1 cellular context compared by ENCODE assay signal in the genomic region with DNA sequence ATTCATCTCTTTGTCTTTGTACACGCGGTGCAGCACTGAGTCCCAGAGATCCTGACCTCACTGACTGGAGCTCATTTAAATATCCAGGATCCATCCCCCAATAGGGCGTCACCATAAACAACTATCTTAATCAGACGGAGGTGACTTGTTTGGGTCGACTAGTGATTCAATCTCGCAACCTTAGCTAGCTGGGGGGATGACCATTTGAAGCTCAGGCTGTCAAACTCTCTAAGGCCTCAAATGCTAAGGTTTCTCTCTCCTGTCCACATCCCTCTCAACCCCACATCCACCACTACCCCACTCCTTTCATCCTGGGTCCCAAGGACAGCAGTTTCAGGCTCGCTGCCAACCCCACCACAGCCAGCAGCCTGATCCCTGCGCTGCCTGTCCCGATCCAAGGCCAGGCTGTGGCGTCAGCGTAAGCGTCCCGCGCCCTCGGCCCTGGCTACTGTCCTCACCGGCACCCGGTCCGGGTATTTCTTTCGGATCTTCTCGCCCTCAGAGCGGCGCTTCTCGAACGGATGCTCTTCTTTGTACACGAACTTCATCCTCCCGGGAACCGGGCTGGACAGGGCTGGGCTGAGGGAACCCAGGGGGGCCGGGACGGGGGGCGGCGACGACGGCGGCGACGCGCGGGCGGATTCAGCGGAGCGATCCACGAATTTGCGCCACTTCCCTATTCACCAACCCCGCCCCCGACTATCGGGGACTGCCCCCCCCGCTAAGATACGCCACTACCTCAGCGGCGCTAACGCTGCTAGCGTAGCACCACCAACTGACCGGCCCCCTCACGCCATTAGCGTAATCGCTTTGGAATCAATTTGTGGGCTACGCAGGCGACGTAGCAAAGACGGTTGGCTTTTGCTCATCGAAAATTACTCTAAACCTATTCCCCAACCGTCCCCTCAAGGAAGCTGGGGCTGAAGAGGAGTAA.
TF ChIP-seq lines count a peak whose summit lies in the region.

A gene (minus strand): TSS at position 667 of the 934 bp plus-strand sequence. CDS start 119 bp downstream, at position 548.

TF ChIP-seq in HEK293, 187 proteins besides CTCF, POLR2A, EP300 and RAD21 (continued from another document and continues in another):
- TF ChIP-seq ZNF76 (tag by site-specific recombination; IDR thresholded peaks at IDR 0.05; ENCODE audit: borderline replicate concordance, low read depth), result no peak; the same call in 1 of the 2 replicates
- no peak for TF ChIP-seq ZNF324 (tag by site-specific recombination; IDR thresholded peaks at IDR 0.05)
- TF ChIP-seq, protein P1, sequence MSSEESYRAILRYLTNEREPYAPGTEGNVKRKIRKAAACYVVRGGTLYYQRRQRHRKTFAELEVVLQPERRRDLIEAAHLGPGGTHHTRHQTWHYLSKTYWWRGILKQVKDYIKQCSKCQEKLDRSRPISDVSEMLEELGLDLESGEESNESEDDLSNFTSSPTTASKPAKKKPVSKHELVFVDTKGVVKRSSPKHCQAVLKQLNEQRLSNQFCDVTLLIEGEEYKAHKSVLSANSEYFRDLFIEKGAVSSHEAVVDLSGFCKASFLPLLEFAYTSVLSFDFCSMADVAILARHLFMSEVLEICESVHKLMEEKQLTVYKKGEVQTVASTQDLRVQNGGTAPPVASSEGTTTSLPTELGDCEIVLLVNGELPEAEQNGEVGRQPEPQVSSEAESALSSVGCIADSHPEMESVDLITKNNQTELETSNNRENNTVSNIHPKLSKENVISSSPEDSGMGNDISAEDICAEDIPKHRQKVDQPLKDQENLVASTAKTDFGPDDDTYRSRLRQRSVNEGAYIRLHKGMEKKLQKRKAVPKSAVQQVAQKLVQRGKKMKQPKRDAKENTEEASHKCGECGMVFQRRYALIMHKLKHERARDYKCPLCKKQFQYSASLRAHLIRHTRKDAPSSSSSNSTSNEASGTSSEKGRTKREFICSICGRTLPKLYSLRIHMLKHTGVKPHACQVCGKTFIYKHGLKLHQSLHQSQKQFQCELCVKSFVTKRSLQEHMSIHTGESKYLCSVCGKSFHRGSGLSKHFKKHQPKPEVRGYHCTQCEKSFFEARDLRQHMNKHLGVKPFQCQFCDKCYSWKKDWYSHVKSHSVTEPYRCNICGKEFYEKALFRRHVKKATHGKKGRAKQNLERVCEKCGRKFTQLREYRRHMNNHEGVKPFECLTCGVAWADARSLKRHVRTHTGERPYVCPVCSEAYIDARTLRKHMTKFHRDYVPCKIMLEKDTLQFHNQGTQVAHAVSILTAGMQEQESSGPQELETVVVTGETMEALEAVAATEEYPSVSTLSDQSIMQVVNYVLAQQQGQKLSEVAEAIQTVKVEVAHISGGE (tag by site-specific recombination; conservative IDR thresholded peaks at IDR 0.05; ENCODE audit: low read depth), result peak; percentile 78
- no peak for TF ChIP-seq ZFP41 (tag by site-specific recombination; IDR thresholded peaks at IDR 0.05; ENCODE audit: borderline replicate concordance)
- TF ChIP-seq KLF7 (tag by site-specific recombination; IDR thresholded peaks at IDR 0.05; ENCODE audit: borderline replicate concordance), result peak; percentile 66; the same call in 1 of the 2 replicates
- TF ChIP-seq, protein P2, sequence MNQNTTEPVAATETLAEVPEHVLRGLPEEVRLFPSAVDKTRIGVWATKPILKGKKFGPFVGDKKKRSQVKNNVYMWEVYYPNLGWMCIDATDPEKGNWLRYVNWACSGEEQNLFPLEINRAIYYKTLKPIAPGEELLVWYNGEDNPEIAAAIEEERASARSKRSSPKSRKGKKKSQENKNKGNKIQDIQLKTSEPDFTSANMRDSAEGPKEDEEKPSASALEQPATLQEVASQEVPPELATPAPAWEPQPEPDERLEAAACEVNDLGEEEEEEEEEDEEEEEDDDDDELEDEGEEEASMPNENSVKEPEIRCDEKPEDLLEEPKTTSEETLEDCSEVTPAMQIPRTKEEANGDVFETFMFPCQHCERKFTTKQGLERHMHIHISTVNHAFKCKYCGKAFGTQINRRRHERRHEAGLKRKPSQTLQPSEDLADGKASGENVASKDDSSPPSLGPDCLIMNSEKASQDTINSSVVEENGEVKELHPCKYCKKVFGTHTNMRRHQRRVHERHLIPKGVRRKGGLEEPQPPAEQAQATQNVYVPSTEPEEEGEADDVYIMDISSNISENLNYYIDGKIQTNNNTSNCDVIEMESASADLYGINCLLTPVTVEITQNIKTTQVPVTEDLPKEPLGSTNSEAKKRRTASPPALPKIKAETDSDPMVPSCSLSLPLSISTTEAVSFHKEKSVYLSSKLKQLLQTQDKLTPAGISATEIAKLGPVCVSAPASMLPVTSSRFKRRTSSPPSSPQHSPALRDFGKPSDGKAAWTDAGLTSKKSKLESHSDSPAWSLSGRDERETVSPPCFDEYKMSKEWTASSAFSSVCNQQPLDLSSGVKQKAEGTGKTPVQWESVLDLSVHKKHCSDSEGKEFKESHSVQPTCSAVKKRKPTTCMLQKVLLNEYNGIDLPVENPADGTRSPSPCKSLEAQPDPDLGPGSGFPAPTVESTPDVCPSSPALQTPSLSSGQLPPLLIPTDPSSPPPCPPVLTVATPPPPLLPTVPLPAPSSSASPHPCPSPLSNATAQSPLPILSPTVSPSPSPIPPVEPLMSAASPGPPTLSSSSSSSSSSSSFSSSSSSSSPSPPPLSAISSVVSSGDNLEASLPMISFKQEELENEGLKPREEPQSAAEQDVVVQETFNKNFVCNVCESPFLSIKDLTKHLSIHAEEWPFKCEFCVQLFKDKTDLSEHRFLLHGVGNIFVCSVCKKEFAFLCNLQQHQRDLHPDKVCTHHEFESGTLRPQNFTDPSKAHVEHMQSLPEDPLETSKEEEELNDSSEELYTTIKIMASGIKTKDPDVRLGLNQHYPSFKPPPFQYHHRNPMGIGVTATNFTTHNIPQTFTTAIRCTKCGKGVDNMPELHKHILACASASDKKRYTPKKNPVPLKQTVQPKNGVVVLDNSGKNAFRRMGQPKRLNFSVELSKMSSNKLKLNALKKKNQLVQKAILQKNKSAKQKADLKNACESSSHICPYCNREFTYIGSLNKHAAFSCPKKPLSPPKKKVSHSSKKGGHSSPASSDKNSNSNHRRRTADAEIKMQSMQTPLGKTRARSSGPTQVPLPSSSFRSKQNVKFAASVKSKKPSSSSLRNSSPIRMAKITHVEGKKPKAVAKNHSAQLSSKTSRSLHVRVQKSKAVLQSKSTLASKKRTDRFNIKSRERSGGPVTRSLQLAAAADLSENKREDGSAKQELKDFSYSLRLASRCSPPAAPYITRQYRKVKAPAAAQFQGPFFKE (tag by site-specific recombination; IDR thresholded peaks at IDR 0.05; ENCODE audit: borderline replicate concordance), result no peak
- TF ChIP-seq SP7 (tag by site-specific recombination; IDR thresholded peaks at IDR 0.05), result no peak; the same call in 1 of the 2 replicates
- TF ChIP-seq ZNF558 (tag by site-specific recombination; IDR thresholded peaks at IDR 0.05), result no peak
- TF ChIP-seq ZNF776 (tag by site-specific recombination; IDR thresholded peaks at IDR 0.05; ENCODE audit: borderline replicate concordance), result no peak
- peak; percentile 10; the same call in 1 of the 2 replicates for TF ChIP-seq BCL11B (tag by site-specific recombination; IDR thresholded peaks at IDR 0.05; ENCODE audit: low read depth)
- TF ChIP-seq BCL11A (tag by site-specific recombination; IDR thresholded peaks at IDR 0.05; ENCODE audit: low read depth), result 0 out of 2 replicates have a peak, but pooled peaks have one; percentile 13
- no peak for TF ChIP-seq HOXC10 (CRISPR knock-in tag; IDR thresholded peaks at IDR 0.05)
- no peak for TF ChIP-seq ZNF610 (tag by site-specific recombination; IDR thresholded peaks at IDR 0.05; ENCODE audit: borderline replicate concordance)
- TF ChIP-seq, protein P3, sequence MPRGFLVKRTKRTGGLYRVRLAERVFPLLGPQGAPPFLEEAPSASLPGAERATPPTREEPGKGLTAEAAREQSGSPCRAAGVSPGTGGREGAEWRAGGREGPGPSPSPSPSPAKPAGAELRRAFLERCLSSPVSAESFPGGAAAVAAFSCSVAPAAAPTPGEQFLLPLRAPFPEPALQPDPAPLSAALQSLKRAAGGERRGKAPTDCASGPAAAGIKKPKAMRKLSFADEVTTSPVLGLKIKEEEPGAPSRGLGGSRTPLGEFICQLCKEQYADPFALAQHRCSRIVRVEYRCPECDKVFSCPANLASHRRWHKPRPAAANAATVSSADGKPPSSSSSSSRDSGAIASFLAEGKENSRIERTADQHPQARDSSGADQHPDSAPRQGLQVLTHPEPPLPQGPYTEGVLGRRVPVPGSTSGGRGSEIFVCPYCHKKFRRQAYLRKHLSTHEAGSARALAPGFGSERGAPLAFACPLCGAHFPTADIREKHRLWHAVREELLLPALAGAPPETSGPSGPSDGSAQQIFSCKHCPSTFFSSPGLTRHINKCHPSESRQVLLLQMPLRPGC (tag by site-specific recombination; IDR thresholded peaks at IDR 0.05), result no peak
- TF ChIP-seq ZNF354C (tag by site-specific recombination; IDR thresholded peaks at IDR 0.05; ENCODE audit: borderline replicate concordance, low read depth), result no peak
- TF ChIP-seq, protein P4, sequence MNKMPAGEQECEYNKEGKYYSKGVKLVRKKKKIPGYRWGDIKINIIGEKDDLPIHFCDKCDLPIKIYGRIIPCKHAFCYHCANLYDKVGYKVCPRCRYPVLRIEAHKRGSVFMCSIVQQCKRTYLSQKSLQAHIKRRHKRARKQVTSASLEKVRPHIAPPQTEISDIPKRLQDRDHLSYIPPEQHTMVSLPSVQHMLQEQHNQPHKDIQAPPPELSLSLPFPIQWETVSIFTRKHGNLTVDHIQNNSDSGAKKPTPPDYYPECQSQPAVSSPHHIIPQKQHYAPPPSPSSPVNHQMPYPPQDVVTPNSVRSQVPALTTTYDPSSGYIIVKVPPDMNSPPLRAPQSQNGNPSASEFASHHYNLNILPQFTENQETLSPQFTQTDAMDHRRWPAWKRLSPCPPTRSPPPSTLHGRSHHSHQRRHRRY (tag by site-specific recombination; IDR thresholded peaks at IDR 0.05), result no peak
- peak; percentile 62 for TF ChIP-seq ZNF600 (tag by site-specific recombination; IDR thresholded peaks at IDR 0.05)
- peak; percentile 98 for TF ChIP-seq GLIS2 (tag by site-specific recombination; IDR thresholded peaks at IDR 0.05)
- no peak for TF ChIP-seq ZNF777 (tag by site-specific recombination; IDR thresholded peaks at IDR 0.05; ENCODE audit: borderline replicate concordance)
- TF ChIP-seq ZNF677 (tag by site-specific recombination; IDR thresholded peaks at IDR 0.05), result no peak
- peak; percentile 79 for TF ChIP-seq ZNF24 (tag by site-specific recombination; IDR thresholded peaks at IDR 0.05)
- no peak for TF ChIP-seq ZNF561 (tag by site-specific recombination; IDR thresholded peaks at IDR 0.05; ENCODE audit: borderline replicate concordance)
- TF ChIP-seq ZNF660 (tag by site-specific recombination; IDR thresholded peaks at IDR 0.05), result 0 out of 2 replicates have a peak, but pooled peaks have one; percentile 44
- no peak for TF ChIP-seq ZNF138 (tag by site-specific recombination; IDR thresholded peaks at IDR 0.05; ENCODE audit: borderline replicate concordance)
- TF ChIP-seq ZNF555 (tag by site-specific recombination; conservative IDR thresholded peaks at IDR 0.05), result no peak
- peak; percentile 85 for TF ChIP-seq ZNF2 (tag by site-specific recombination; IDR thresholded peaks at IDR 0.05)
- no peak for TF ChIP-seq ZNF10 (tag by site-specific recombination; IDR thresholded peaks at IDR 0.05)
- TF ChIP-seq, protein P5, sequence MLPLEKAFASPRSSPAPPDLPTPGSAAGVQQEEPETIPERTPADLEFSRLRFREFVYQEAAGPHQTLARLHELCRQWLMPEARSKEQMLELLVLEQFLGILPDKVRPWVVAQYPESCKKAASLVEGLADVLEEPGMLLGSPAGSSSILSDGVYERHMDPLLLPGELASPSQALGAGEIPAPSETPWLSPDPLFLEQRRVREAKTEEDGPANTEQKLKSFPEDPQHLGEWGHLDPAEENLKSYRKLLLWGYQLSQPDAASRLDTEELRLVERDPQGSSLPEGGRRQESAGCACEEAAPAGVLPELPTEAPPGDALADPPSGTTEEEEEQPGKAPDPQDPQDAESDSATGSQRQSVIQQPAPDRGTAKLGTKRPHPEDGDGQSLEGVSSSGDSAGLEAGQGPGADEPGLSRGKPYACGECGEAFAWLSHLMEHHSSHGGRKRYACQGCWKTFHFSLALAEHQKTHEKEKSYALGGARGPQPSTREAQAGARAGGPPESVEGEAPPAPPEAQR (tag by site-specific recombination; IDR thresholded peaks at IDR 0.05), result no peak
- TF ChIP-seq SP2 (tag by site-specific recombination; IDR thresholded peaks at IDR 0.05), result peak; percentile 79
- TF ChIP-seq ZBTB1 (tag by site-specific recombination; IDR thresholded peaks at IDR 0.05), result no peak
- TF ChIP-seq, protein P6, sequence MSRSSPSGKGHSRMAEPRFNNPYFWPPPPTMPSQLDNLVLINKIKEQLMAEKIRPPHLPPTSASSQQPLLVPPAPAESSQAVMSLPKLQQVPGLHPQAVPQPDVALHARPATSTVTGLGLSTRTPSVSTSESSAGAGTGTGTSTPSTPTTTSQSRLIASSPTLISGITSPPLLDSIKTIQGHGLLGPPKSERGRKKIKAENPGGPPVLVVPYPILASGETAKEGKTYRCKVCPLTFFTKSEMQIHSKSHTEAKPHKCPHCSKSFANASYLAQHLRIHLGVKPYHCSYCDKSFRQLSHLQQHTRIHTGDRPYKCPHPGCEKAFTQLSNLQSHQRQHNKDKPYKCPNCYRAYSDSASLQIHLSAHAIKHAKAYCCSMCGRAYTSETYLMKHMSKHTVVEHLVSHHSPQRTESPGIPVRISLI (tag by site-specific recombination; IDR thresholded peaks at IDR 0.05), result no peak
- no peak for TF ChIP-seq ZNF529 (tag by site-specific recombination; IDR thresholded peaks at IDR 0.05; ENCODE audit: insufficient replicate concordance)
- TF ChIP-seq, protein P7, sequence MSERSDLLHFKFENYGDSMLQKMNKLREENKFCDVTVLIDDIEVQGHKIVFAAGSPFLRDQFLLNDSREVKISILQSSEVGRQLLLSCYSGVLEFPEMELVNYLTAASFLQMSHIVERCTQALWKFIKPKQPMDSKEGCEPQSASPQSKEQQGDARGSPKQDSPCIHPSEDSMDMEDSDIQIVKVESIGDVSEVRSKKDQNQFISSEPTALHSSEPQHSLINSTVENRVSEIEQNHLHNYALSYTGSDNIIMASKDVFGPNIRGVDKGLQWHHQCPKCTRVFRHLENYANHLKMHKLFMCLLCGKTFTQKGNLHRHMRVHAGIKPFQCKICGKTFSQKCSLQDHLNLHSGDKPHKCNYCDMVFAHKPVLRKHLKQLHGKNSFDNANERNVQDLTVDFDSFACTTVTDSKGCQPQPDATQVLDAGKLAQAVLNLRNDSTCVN (tag by site-specific recombination; optimal IDR thresholded peaks at IDR 0.05), result peak; percentile 89
- TF ChIP-seq, protein P8, sequence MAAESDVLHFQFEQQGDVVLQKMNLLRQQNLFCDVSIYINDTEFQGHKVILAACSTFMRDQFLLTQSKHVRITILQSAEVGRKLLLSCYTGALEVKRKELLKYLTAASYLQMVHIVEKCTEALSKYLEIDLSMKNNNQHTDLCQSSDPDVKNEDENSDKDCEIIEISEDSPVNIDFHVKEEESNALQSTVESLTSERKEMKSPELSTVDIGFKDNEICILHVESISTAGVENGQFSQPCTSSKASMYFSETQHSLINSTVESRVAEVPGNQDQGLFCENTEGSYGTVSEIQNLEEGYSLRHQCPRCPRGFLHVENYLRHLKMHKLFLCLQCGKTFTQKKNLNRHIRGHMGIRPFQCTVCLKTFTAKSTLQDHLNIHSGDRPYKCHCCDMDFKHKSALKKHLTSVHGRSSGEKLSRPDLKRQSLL (tag by site-specific recombination; IDR thresholded peaks at IDR 0.05), result no peak
- TF ChIP-seq, protein P9, sequence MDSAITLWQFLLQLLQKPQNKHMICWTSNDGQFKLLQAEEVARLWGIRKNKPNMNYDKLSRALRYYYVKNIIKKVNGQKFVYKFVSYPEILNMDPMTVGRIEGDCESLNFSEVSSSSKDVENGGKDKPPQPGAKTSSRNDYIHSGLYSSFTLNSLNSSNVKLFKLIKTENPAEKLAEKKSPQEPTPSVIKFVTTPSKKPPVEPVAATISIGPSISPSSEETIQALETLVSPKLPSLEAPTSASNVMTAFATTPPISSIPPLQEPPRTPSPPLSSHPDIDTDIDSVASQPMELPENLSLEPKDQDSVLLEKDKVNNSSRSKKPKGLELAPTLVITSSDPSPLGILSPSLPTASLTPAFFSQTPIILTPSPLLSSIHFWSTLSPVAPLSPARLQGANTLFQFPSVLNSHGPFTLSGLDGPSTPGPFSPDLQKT (IDR thresholded peaks at IDR 0.05; ENCODE audit: borderline replicate concordance, low read depth, low read length), result no peak
- no peak for TF ChIP-seq ZNF146 (tag by site-specific recombination; IDR thresholded peaks at IDR 0.05)
